18 cellular contexts compared by ENCODE assay signal in genomic region chr11:70112017-70112434, GRCh38. TPM values are rescaled to one million over a fixed set of nuclear protein-coding genes. Genes with fewer than 3 reads are reported as not detected.
DNase-seq lines count a peak whose midpoint lies in the region; TF ChIP-seq lines count a peak whose summit lies in the region.
"Had no signal": no experiment of that assay in that cellular context is flagged by ENCODE, and none has a peak within 500 bp of the region (broad histone marks: within the 10 kb centered on the region; RNA-seq: fewer than 3 reads in every experiment).

No MANE protein-coding gene starts in this region.

- H3K4me1 ChIP-seq in left ventricle myocardium inferior (peaks cover 17% of the 10 kb centered on the region), tibial nerve (peaks cover 0 to 20% (median 0%) of the 10 kb centered on the region in 4 donors)
- H3K4me1 ChIP-seq: left lung had no signal

- H3K4me1 Mint-ChIP-seq in osteocyte (ENCODE audit: unreplicated experiment) = peaks cover 33% of the 10 kb centered on the region

- no peaks in the 10 kb centered on the region for H3K27me3 ChIP-seq in left ventricle myocardium inferior (ENCODE audit: low read depth)
- no peaks in the 10 kb centered on the region for H3K27me3 ChIP-seq in tibial nerve
- H3K27me3 ChIP-seq: left lung, tibial artery had no signal

- H3K36me3 ChIP-seq in left ventricle myocardium inferior (no peaks in the 10 kb centered on the region), tibial nerve (no peaks in the 10 kb centered on the region)
- H3K36me3 ChIP-seq: HAP-1, left lung, neutrophil, SJSA1 had no signal

- no peak for TF ChIP-seq POLR2A in tibial nerve (IDR thresholded peaks at IDR 0.05)

- peak overlapping the region; percentile 78 for H3K27ac Mint-ChIP-seq in osteocyte (ENCODE audit: unreplicated experiment)

- TF ChIP-seq EP300 in tibial nerve (IDR thresholded peaks at IDR 0.05) = no peak

- H3K27ac ChIP-seq in left ventricle myocardium inferior (replicated peaks) (peak overlapping the region; percentile 75), tibial nerve (peak overlapping the region in 1 of 4 donors; percentile 17)
- H3K27ac ChIP-seq: left lung, neutrophil, SJSA1 had no signal

- no peaks in the 10 kb centered on the region for H3K36me3 Mint-ChIP-seq in osteocyte (ENCODE audit: unreplicated experiment)

- WGBS in tibial nerve, 2 donors = 23 to 34% methylated on average over 4 to 5 of the region's 5 CpGs

- no peak overlapping the region for H3K4me3 ChIP-seq in left ventricle myocardium inferior
- H3K4me3 ChIP-seq in tibial nerve = no peak overlapping the region
- H3K4me3 ChIP-seq: HAP-1, left lung, SJSA1, tibial artery had no signal

- peak; percentile 43 for DNase-seq in COLO829 (ENCODE audit: low spot score)
- peak; percentile 83 for DNase-seq in RPMI7951 (ENCODE audit: low read depth)
- no peak for DNase-seq in left ventricle myocardium inferior
- no peak for DNase-seq in osteocyte (ENCODE audit: extremely low spot score, unreplicated experiment)
- no peak for DNase-seq in tibial nerve (ENCODE audit: low spot score in 2 of 2)
- no peak for DNase-seq in stimulated activated CD4-positive, alpha-beta T cell treated with anti-CD3 and anti-CD28 coated beads, Interleukin-4, amount 100 ng/mL, for 1 hour
- DNase-seq in NCI-H446 treated with DMSO at 0.1 percent for 48 hours (lab: John Stamatoyannopoulos, UW) = no peak
- no peak for DNase-seq in NCI-H748 (lab: John Stamatoyannopoulos, UW; ENCODE audit: unreplicated experiment)
- DNase-seq: activated naive CD4-positive, alpha-beta T cell; AML-193; head of caudate nucleus; stimulated activated CD4-positive, alpha-beta T cell treated with anti-CD3 and anti-CD28 coated beads, Interleukin-15, amount 100 ng/mL, for 24 hours; tibial artery had no signal

- intact Hi-C loops in left ventricle myocardium inferior (cut with micrococcal nuclease) = no loop called here

- no peaks in the 10 kb centered on the region for H3K9me3 Mint-ChIP-seq in osteocyte (ENCODE audit: unreplicated experiment)

- peaks cover 5% of the 10 kb centered on the region for H3K27me3 Mint-ChIP-seq in osteocyte (ENCODE audit: unreplicated experiment)

- no peak for TF ChIP-seq CTCF in left ventricle myocardium inferior (IDR thresholded peaks at IDR 0.05; ENCODE audit: borderline replicate concordance)
- TF ChIP-seq CTCF in osteocyte (IDR thresholded peaks at IDR 0.05) = no peak
- TF ChIP-seq CTCF in tibial nerve (IDR thresholded peaks at IDR 0.05) = no peak

- H3K9me3 ChIP-seq in left ventricle myocardium inferior (replicated peaks) (no peaks in the 10 kb centered on the region), tibial nerve (no peaks in the 10 kb centered on the region)
- H3K9me3 ChIP-seq: HAP-1, left lung, neutrophil, tibial artery had no signal

- no peak overlapping the region for H3K4me3 Mint-ChIP-seq in osteocyte (ENCODE audit: unreplicated experiment)

RNA-seq across cellular contexts. Expression of gene ANO1, which starts 33.9 kb away (rescaled TPM):
- 7.5 and 8.4 TPM in 2 replicates for total RNA-seq in RPMI7951 (2014; rRNA removed; shearing (Covaris generic))
- total RNA-seq in left ventricle myocardium inferior (7.7 TPM), osteocyte (not detected in 2 replicates), tibial nerve (1 to 10 TPM; 1.7 to 6.3 (median 4.1) TPM)
- total RNA-seq: activated CD8-positive, alpha-beta memory T cell treated with anti-CD3 and anti-CD28 coated beads for 36 hours had no signal

Comparison
In these comparisons a context has a peak if more than half of its experiments do, and no peak if none do; other contexts are left out.
1. DNase-seq: peak in COLO829 (single experiment) and RPMI7951 (single experiment); none in left ventricle myocardium inferior (single experiment), osteocyte (single experiment), tibial nerve (0 of 2), stimulated activated CD4-positive, alpha-beta T cell treated with anti-CD3 and anti-CD28 coated beads, Interleukin-4, amount 100 ng/mL, for 1 hour (single experiment), NCI-H446 treated with DMSO at 0.1 percent for 48 hours (single experiment) and NCI-H748 (single experiment).